ENCODE assay signal across 16 cellular contexts in the genomic region with DNA sequence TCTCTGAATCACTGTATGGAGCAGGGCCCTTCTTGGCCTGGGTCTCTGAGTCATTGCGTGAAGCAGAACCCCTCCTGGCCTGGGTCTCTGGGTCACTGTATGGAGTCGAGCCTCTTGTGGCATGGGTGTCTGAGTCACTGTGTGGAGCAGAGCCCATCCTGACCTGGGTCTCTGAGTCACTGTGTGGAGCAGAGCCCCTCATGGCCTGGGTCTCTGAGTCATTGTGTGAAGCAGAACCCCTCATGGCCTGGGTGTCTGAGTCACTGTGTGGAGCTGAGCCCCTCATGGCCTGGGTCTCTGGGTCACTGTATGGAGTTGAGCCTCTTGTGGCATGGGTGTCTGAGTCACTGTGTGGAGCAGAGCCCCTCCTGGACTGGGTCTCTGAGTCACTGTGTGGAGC.
A peak's percentile ranks its signal among the peaks of the same experiment; 100 is the strongest.
DNase-seq lines count a peak whose midpoint lies in the region; ATAC-seq and TF ChIP-seq lines count a peak whose summit lies in the region.
"Had no signal": no experiment of that assay in that cellular context is flagged by ENCODE, and none has a peak within 500 bp of the region (broad histone marks: within the 10 kb centered on the region; RNA-seq: fewer than 3 reads in every experiment).

No MANE protein-coding gene starts in this region.

- H2AFZ ChIP-seq in PC-3 (ENCODE audit: low read length): no peak overlapping the region

- POLR2A ChIA-PET in PC-3 (lab: Charles Lee; ENCODE audit: unreplicated experiment): no interaction called here

- DNase-seq in Right ventricle myocardium superior (peak; percentile 19), Right ventricle myocardium inferior (ENCODE audit: missing footprints) (no peak), PC-3 (peak; percentile 16), erythroblast (lab: John Stamatoyannopoulos, UW) (peak; percentile 9 to 20), testis (no peak), DMS53 (lab: John Stamatoyannopoulos, UW) (no peak)
- DNase-seq: activated CD8-positive, alpha-beta memory T cell treated with anti-CD3 and anti-CD28 coated beads, Interleukin-2, amount 50 U/mL, for 48 hours; activated naive CD8-positive, alpha-beta T cell treated with anti-CD3 and anti-CD28 coated beads, Interleukin-2, amount 10 ng/mL, durations not matched to agents 7 days and 5 days; heart right ventricle; HFFc6; mesendoderm; NCI-H187 treated with DMSO at 0.1 percent for 48 hours; nephron progenitor cell; SHP77 treated with DMSO at 0.1 percent for 48 hours had no signal

- H3K27me3 ChIP-seq in PC-3 (ENCODE audit: low read length) (no peaks in the 10 kb centered on the region), testis (no peaks in the 10 kb centered on the region)

- H3K4me2 ChIP-seq in PC-3 (ENCODE audit: low read length): no peak overlapping the region

- H3K4me1 ChIP-seq in PC-3 (ENCODE audit: insufficient read depth, low read length) (no peaks in the 10 kb centered on the region), testis (no peaks in the 10 kb centered on the region)
- H3K4me1 ChIP-seq: heart right ventricle had no signal

- H3K9me3 ChIP-seq in PC-3 (ENCODE audit: low read length): no peaks in the 10 kb centered on the region
- H3K9me3 ChIP-seq in testis: no peaks in the 10 kb centered on the region

- 91% methylated on average over 2 of the region's 2 CpGs; no CpG with 5 or more reads in 1 of the 2 donors for WGBS in testis, 2 donors

- no peaks in the 10 kb centered on the region for H3K36me3 ChIP-seq in PC-3 (ENCODE audit: low read depth, low read length)
- H3K36me3 ChIP-seq in testis (ENCODE audit: low read depth, missing control alignments): no peaks in the 10 kb centered on the region
- H3K36me3 ChIP-seq: esophagus muscularis mucosa, heart right ventricle had no signal

- no peaks in the 10 kb centered on the region for H4K20me1 ChIP-seq in PC-3 (ENCODE audit: low read length)

- BruUV-seq in PC-3 (replicated peaks; lab: Mats Ljungman, UMichigan): no TSS peak

- no peak overlapping the region for H3K27ac ChIP-seq in PC-3 (ENCODE audit: low read length)
- no peak overlapping the region for H3K27ac ChIP-seq in testis
- H3K27ac ChIP-seq: esophagus muscularis mucosa, heart right ventricle had no signal

- H3K9me2 ChIP-seq in PC-3 (replicated peaks; ENCODE audit: low read length): no peaks in the 10 kb centered on the region

- H3F3A ChIP-seq in PC-3 (ENCODE audit: low read length, unreplicated experiment): no peaks in the 10 kb centered on the region

- CTCF ChIA-PET in PC-3 (lab: Charles Lee): no interaction called here

- no peaks in the 10 kb centered on the region for H3K79me2 ChIP-seq in PC-3 (ENCODE audit: low read length)

- TF ChIP-seq POLR2A in erythroblast (IDR thresholded peaks at IDR 0.05; ENCODE audit: low read length) (no peak), testis (IDR thresholded peaks at IDR 0.05) (no peak)

- intact Hi-C loops in Right ventricle myocardium superior (cut with DNase I) (no loop called here), Right ventricle myocardium inferior (cut with DNase I) (loop anchor here (10.0 kb wide), 1 partner anchor 401 kb away; no protein-coding TSS in a partner anchor), PC-3 (cut with micrococcal nuclease) (no loop called here), testis (cut with DNase I; ENCODE audit: low total_unique reads) (no loop called here)

- TF ChIP-seq CTCF in PC-3 (conservative IDR thresholded peaks at IDR 0.05; ENCODE audit: low read depth, low read length) (no peak), testis (IDR thresholded peaks at IDR 0.05) (no peak)

- no peak for ATAC-seq in Right ventricle myocardium superior (ENCODE audit: poor library complexity)
- ATAC-seq in Right ventricle myocardium inferior: no peak
- no peak for ATAC-seq in PC-3
- ATAC-seq in HG02885 (IDR thresholded peaks at IDR 0.05; ENCODE audit: poor library complexity, unreplicated experiment): no peak
- ATAC-seq: heart right ventricle had no signal

- no peak overlapping the region for H3K4me3 ChIP-seq in PC-3 (ENCODE audit: low read length)
- no peak overlapping the region for H3K4me3 ChIP-seq in testis
- H3K4me3 ChIP-seq: esophagus muscularis mucosa, heart right ventricle had no signal

- no peak overlapping the region for H3K9ac ChIP-seq in PC-3 (ENCODE audit: low read length)

Comparison
In these comparisons a context has a peak if more than half of its experiments do, and no peak if none do; other contexts are left out.
1. DNase-seq: peak in Right ventricle myocardium superior (single experiment), PC-3 (single experiment) and erythroblast (2 of 2); none in Right ventricle myocardium inferior (single experiment), testis (single experiment) and DMS53 (single experiment).